ENCODE assay signal across 20 cellular contexts in the genomic region with DNA sequence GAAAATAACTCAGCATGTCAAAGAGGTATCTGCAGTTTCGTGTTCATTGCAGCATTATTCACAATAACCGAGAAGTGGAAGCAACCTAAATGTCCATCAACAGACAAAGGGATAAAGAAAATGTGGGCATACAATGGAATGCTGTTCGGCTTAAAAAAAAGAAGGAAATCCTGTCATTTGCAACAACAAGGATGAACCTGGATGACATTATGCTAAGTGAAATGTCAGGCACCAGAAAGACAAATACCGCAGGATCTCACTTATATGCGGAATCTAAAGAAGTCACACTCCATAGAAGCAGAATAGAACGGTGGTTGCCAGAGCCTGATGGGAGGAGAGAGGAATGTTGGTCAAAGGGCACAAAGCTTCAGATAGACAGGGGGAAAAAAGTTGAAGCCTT.
"Had no signal": no experiment of that assay in that cellular context is flagged by ENCODE, and none has a peak within 500 bp of the region (broad histone marks: within the 10 kb centered on the region; RNA-seq: fewer than 3 reads in every experiment).

No MANE protein-coding gene starts in this region.

- H3K9me3 ChIP-seq: left ventricle myocardium inferior, lower lobe of right lung, sigmoid colon, stomach, thoracic aorta, transverse colon had no signal

- H3K36me3 Mint-ChIP-seq: natural killer cell treated with Interleukin-12 subunit alpha and Interleukin-12 subunit beta and Interleukin-15 and Interleukin-18, amount 100 ng/mL, for 72 hours had no signal

- H3K4me3 ChIP-seq: left ventricle myocardium inferior, lower lobe of right lung, sigmoid colon, skin epidermis, stomach, thoracic aorta, transverse colon had no signal

- H3K27me3 ChIP-seq: foreskin keratinocyte, sigmoid colon, stomach, transverse colon had no signal

- H3K36me3 ChIP-seq: left ventricle myocardium inferior, lower lobe of right lung, sigmoid colon, stomach, thoracic aorta, transverse colon had no signal

- H3K27ac ChIP-seq: foreskin keratinocyte, left ventricle myocardium inferior, lower lobe of right lung, sigmoid colon, skin epidermis, stomach, thoracic aorta, transverse colon had no signal

- ATAC-seq: foreskin keratinocyte; left cardiac atrium; lower lobe of right lung; natural killer cell treated with Interleukin-12 subunit alpha and Interleukin-12 subunit beta and Interleukin-15 and Interleukin-18, amount 100 ng/mL, for 72 hours had no signal

- H3K4me3 Mint-ChIP-seq: natural killer cell treated with Interleukin-12 subunit alpha and Interleukin-12 subunit beta and Interleukin-15 and Interleukin-18, amount 100 ng/mL, for 72 hours had no signal

- H3K9me3 Mint-ChIP-seq: natural killer cell treated with Interleukin-12 subunit alpha and Interleukin-12 subunit beta and Interleukin-15 and Interleukin-18, amount 100 ng/mL, for 72 hours had no signal

- H3K4me1 ChIP-seq: foreskin keratinocyte, lower lobe of right lung, sigmoid colon, stomach, transverse colon had no signal

- FAIRE-seq: endothelial cell of umbilical vein, kidney had no signal

- H3K27ac Mint-ChIP-seq: natural killer cell treated with Interleukin-12 subunit alpha and Interleukin-12 subunit beta and Interleukin-15 and Interleukin-18, amount 100 ng/mL, for 72 hours had no signal

- DNase-seq: cortex of kidney; erythroblast; foreskin keratinocyte; kidney; left cardiac atrium; left ventricle myocardium inferior; lower lobe of right lung; mesenchymal stem cell; midbrain; posterior cingulate gyrus; sigmoid colon; stimulated activated CD4-positive, alpha-beta T cell treated with anti-CD3 and anti-CD28 coated beads, Interleukin-2, amount 100 ng/mL, for 24 hours; stimulated activated naive CD4-positive, alpha-beta T cell; stomach; substantia nigra; transverse colon had no signal
